ENCODE assay signal across 2 cellular contexts in genomic region chr9:97647996-97648395, GRCh38.
TF ChIP-seq lines count a peak whose summit lies in the region.

No MANE protein-coding gene starts in this region.

TF ChIP-seq in liver, 16 proteins besides CTCF, POLR2A, EP300 and RAD21:
- peak; percentile 6 for TF ChIP-seq SP1 (IDR thresholded peaks at IDR 0.05)
- TF ChIP-seq HNF4A (conservative IDR thresholded peaks at IDR 0.05): peak; percentile 61 to 74
- no peak for TF ChIP-seq REST (IDR thresholded peaks at IDR 0.05)
- peak; percentile 10 for TF ChIP-seq HNF4G (IDR thresholded peaks at IDR 0.05)
- TF ChIP-seq RXRA (IDR thresholded peaks at IDR 0.05): peak; percentile 35 to 41
- no peak for TF ChIP-seq ZBTB33 (IDR thresholded peaks at IDR 0.05)
- TF ChIP-seq JUND (IDR thresholded peaks at IDR 0.05): peak in 1 of 2 donors; percentile 10
- TF ChIP-seq ATF3 (IDR thresholded peaks at IDR 0.05): no peak
- TF ChIP-seq FOXA2 (IDR thresholded peaks at IDR 0.05): no peak
- no peak for TF ChIP-seq FOXA1 (IDR thresholded peaks at IDR 0.05)

TF ChIP-seq in HepG2, 621 proteins besides CTCF, POLR2A, EP300 and RAD21:
- no peak for TF ChIP-seq KDM6A (CRISPR knock-in tag; IDR thresholded peaks at IDR 0.05; ENCODE audit: low read depth)
- TF ChIP-seq ZNF253 (CRISPR knock-in tag; IDR thresholded peaks at IDR 0.05; ENCODE audit: borderline replicate concordance): no peak
- no peak for TF ChIP-seq PRDM15 (CRISPR knock-in tag; IDR thresholded peaks at IDR 0.05)
- TF ChIP-seq ZNF710 (CRISPR knock-in tag; IDR thresholded peaks at IDR 0.05; ENCODE audit: borderline replicate concordance): no peak
- TF ChIP-seq ZBTB26 (CRISPR knock-in tag; IDR thresholded peaks at IDR 0.05; ENCODE audit: borderline replicate concordance): no peak
- no peak for TF ChIP-seq ZMYM2 (CRISPR knock-in tag; IDR thresholded peaks at IDR 0.05)
- TF ChIP-seq SMAD9 (CRISPR knock-in tag; IDR thresholded peaks at IDR 0.05): no peak
- TF ChIP-seq FOXK1 (CRISPR knock-in tag; IDR thresholded peaks at IDR 0.05; ENCODE audit: borderline replicate concordance, low read depth): no peak
- TF ChIP-seq ZNF766 (CRISPR knock-in tag; IDR thresholded peaks at IDR 0.05; ENCODE audit: borderline replicate concordance): no peak
